8 cellular contexts compared by ENCODE assay signal in genomic region chr11:67022961-67023956, GRCh38. TPM values are rescaled to one million over a fixed set of nuclear protein-coding genes. Genes with fewer than 3 reads are reported as not detected.
DNase-seq lines count a peak whose midpoint lies in the region; ATAC-seq and TF ChIP-seq lines count a peak whose summit lies in the region.

SYT12 (plus strand) TSS chr11:67023134; CDS start chr11:67030145, 7,011 bp downstream.

- H3K27me3 ChIP-seq in left lung: peaks cover 20 to 62% of the 10 kb centered on the region in 2 donors
- H3K27me3 ChIP-seq in thoracic aorta (replicated peaks; ENCODE audit: insufficient read depth): no peaks in the 10 kb centered on the region

- no peak for DNase-seq in AG10803 (ENCODE audit: low read depth)
- peak; percentile 97 for DNase-seq in HuH-7.5 (ENCODE audit: low spot score)
- DNase-seq in T47D (ENCODE audit: low read depth in 1 of 2, low spot score in 1 of 2): peak; percentile 50 to 56
- DNase-seq in left lung: no peak
- DNase-seq in thoracic aorta (ENCODE audit: low spot score): no peak
- DNase-seq in T-helper 1 cell: no peak

- H3K36me3 ChIP-seq in left lung (no peaks in the 10 kb centered on the region), thoracic aorta (no peaks in the 10 kb centered on the region)

- no peak within 1 kb of the TSS for H3K27ac ChIP-seq in left lung
- no peak within 1 kb of the TSS for H3K27ac ChIP-seq in thoracic aorta

- ATAC-seq in left lung: peak; percentile 25
- no peak for ATAC-seq in thoracic aorta (ENCODE audit: insufficient number of reproducible peaks, low FRiP score, low read depth)
- ATAC-seq in GM18520 (IDR thresholded peaks at IDR 0.05; ENCODE audit: unreplicated experiment): no peak
- ATAC-seq in GM21381 (IDR thresholded peaks at IDR 0.05; ENCODE audit: unreplicated experiment): no peak

- TF ChIP-seq CTCF in AG10803 (conservative IDR thresholded peaks at IDR 0.05; ENCODE audit: low read length): no peak
- no peak for TF ChIP-seq CTCF in left lung (IDR thresholded peaks at IDR 0.05)
- TF ChIP-seq CTCF in thoracic aorta (IDR thresholded peaks at IDR 0.05): no peak

- in situ Hi-C loops in T47D (cut with HindIII; ENCODE audit: low pct_unique_long_range_greater_than_20kb, low sequenced_read_pairs): no loop called here

- H3K9me3 ChIP-seq in left lung: no peaks in the 10 kb centered on the region
- no peaks in the 10 kb centered on the region for H3K9me3 ChIP-seq in thoracic aorta

- H3K4me1 ChIP-seq in left lung (peaks cover 12 to 21% of the 10 kb centered on the region in 2 donors), thoracic aorta (ENCODE audit: control insufficient read depth in 1 of 2, low read depth in 2 of 2) (peaks cover 6 to 23% of the 10 kb centered on the region in 2 donors)

- peak within 1 kb of the TSS; percentile 43 for H3K4me3 ChIP-seq in AG10803 (ENCODE audit: low read length)
- peak within 1 kb of the TSS; percentile 11 to 18 for H3K4me3 ChIP-seq in left lung
- peak within 1 kb of the TSS; percentile 71 for H3K4me3 ChIP-seq in thoracic aorta

- intact Hi-C loops in left lung (cut with DNase I): no loop called here

RNA-seq across cellular contexts. Expression of gene SYT12, which starts in this region (rescaled TPM):
- under 1 TPM in 1 of 2 donors, not detected in 1; 0.61 TPM for total RNA-seq in left lung
- total RNA-seq in thoracic aorta: 10 to 100 TPM in 1 of 2 donors, 1 to 10 TPM in 1; 3.2 to 16.9 TPM

Comparison
In these comparisons a context has a peak if more than half of its experiments do, and no peak if none do; other contexts are left out.
1. Peak in ATAC-seq and H3K4me3 ChIP-seq in left lung; RNA of the gene not detected or under 1 TPM.
2. DNase-seq: peak in HuH-7.5 (single experiment) and T47D (2 of 2); none in AG10803 (single experiment), left lung (0 of 2), thoracic aorta (single experiment) and T-helper 1 cell (0 of 5).
3. H3K4me3 ChIP-seq: peak in every context shown above with its lines; median percentile 71 in thoracic aorta; 43 in AG10803; 14 in left lung.